ENCODE assay signal across 29 cellular contexts in genomic region chr15:61681038-61681418, GRCh38.
A peak's percentile ranks its signal among the peaks of the same experiment; 100 is the strongest.
DNase-seq lines count a peak whose midpoint lies in the region; ATAC-seq, FAIRE-seq and TF ChIP-seq lines count a peak whose summit lies in the region.
"Had no signal": no experiment of that assay in that cellular context is flagged by ENCODE, and none has a peak within 500 bp of the region (broad histone marks: within the 10 kb centered on the region; RNA-seq: fewer than 3 reads in every experiment).

No MANE protein-coding gene starts in this region.

- peaks cover 6% of the 10 kb centered on the region; the same call in 2 of the 3 replicates for H3K36me3 Mint-ChIP-seq in GM23338 (ENCODE audit: low read depth)
- no peaks in the 10 kb centered on the region for H3K36me3 Mint-ChIP-seq in endothelial cell (ENCODE audit: low read depth, unreplicated experiment)
- H3K36me3 Mint-ChIP-seq: activated naive CD8-positive, alpha-beta T cell treated with anti-CD3 and anti-CD28 coated beads for 36 hours; immature natural killer cell had no signal

- H3K27me3 ChIP-seq in BLaER1 treated with 17β-estradiol and CSF1 and Interleukin-3, amounts not matched to agents 10 nM and 100 nM: no peaks in the 10 kb centered on the region
- H3K27me3 ChIP-seq in GM23338 (ENCODE audit: insufficient read depth) (no peaks in the 10 kb centered on the region), NT2/D1 (ENCODE audit: insufficient read depth, insufficient read length) (no peaks in the 10 kb centered on the region), mammary epithelial cell (ENCODE audit: insufficient read depth, low read length) (peaks cover 6% of the 10 kb centered on the region)
- H3K27me3 ChIP-seq: cardiac muscle cell, neutrophil had no signal

- H3K9me3 Mint-ChIP-seq in GM23338 (peaks cover 3% of the 10 kb centered on the region; the same call in 1 of the 3 replicates), endothelial cell (ENCODE audit: unreplicated experiment) (no peaks in the 10 kb centered on the region)

- H3K27ac Mint-ChIP-seq in GM23338 (peak overlapping the region; percentile 29), endothelial cell (ENCODE audit: unreplicated experiment) (peak overlapping the region; percentile 62)
- H3K27ac Mint-ChIP-seq: activated CD8-positive, alpha-beta T cell treated with anti-CD3 and anti-CD28 coated beads, Interleukin-2, amount 10 ng/mL, durations not matched to agents 7 days and 5 days; activated naive CD8-positive, alpha-beta T cell treated with anti-CD3 and anti-CD28 coated beads for 36 hours had no signal

- H3K9me3 ChIP-seq in BLaER1 treated with 17β-estradiol and CSF1 and Interleukin-3, amounts not matched to agents 10 nM and 100 nM (replicated peaks in 1 of 11): no peaks in the 10 kb centered on the region; a peak in 1 of 22 replicates
- H3K9me3 ChIP-seq in NT2/D1 (ENCODE audit: insufficient read depth, low read length) (peaks cover 5% of the 10 kb centered on the region; the same call in 1 of the 2 replicates), mammary epithelial cell (replicated peaks; ENCODE audit: insufficient read depth, low read length) (no peaks in the 10 kb centered on the region)
- H3K9me3 ChIP-seq: Caco-2, neutrophil had no signal

- no peak overlapping the region for H3K4me3 ChIP-seq in BLaER1 treated with 17β-estradiol and CSF1 and Interleukin-3, amounts not matched to agents 10 nM and 100 nM
- H3K4me3 ChIP-seq in GM23338 (no peak overlapping the region), NT2/D1 (ENCODE audit: insufficient read length, low read depth) (no peak overlapping the region), mammary epithelial cell (replicated peaks in 1 of 3; ENCODE audit: insufficient read depth in 1 of 3, low read depth in 2 of 3, low read length in 3 of 3) (no peak overlapping the region)
- H3K4me3 ChIP-seq: cardiac muscle cell, coronary artery had no signal

- peaks cover 35% of the 10 kb centered on the region for H3K4me1 Mint-ChIP-seq in GM23338
- H3K4me1 Mint-ChIP-seq in endothelial cell (ENCODE audit: unreplicated experiment): peaks cover 18% of the 10 kb centered on the region
- H3K4me1 Mint-ChIP-seq: activated naive CD8-positive, alpha-beta T cell treated with anti-CD3 and anti-CD28 coated beads for 36 hours; immature natural killer cell had no signal

- CTCF ChIA-PET in mammary epithelial cell (lab: Charles Lee; ENCODE audit: low non-redundant PET): no interaction called here

- FAIRE-seq in urothelium cell line (lab: Jason Lieb, UNC): no peak

- peak overlapping the region in 3 of 11 experiments; percentile 4 to 24 (median 8); a peak in 1 of 22 replicates for H3K27ac ChIP-seq in BLaER1 treated with 17β-estradiol and CSF1 and Interleukin-3, amounts not matched to agents 10 nM and 100 nM
- H3K27ac ChIP-seq in GM23338 (ENCODE audit: low read depth): no peak overlapping the region
- no peak overlapping the region for H3K27ac ChIP-seq in mammary epithelial cell (ENCODE audit: insufficient read depth, low read depth, low read length)
- H3K27ac ChIP-seq: cardiac muscle cell, coronary artery, foreskin keratinocyte, neutrophil had no signal

- peak overlapping the region in 10 of 11 experiments; percentile 13 to 68 (median 46); a peak in 17 of 22 replicates for H3K4me2 ChIP-seq in BLaER1 treated with 17β-estradiol and CSF1 and Interleukin-3, amounts not matched to agents 10 nM and 100 nM
- peak overlapping the region; percentile 40; the same call in 1 of the 2 replicates for H3K4me2 ChIP-seq in GM23338
- H3K4me2 ChIP-seq in mammary epithelial cell (ENCODE audit: insufficient read depth, low read depth, low read length): no peak overlapping the region

- H3K9me2 ChIP-seq in GM23338 (ENCODE audit: insufficient read depth): peaks cover 21% of the 10 kb centered on the region

- no peaks in the 10 kb centered on the region for H3F3A ChIP-seq in GM23338 (replicated peaks; ENCODE audit: low read depth)

- WGBS in mammary epithelial cell (ENCODE audit: low coverage, missing lambda C conversion rate): 88% methylated on average over 2 of the region's 2 CpGs

- ATAC-seq in GM23338: peak; percentile 44
- ATAC-seq: activated CD8-positive, alpha-beta T cell treated with anti-CD3 and anti-CD28 coated beads, Interleukin-2, amount 10 ng/mL, durations not matched to agents 7 days and 5 days; left colon; PC-3; Right ventricle myocardium inferior; sciatic nerve had no signal

- H3K4me1 ChIP-seq in BLaER1 treated with 17β-estradiol and CSF1 and Interleukin-3, amounts not matched to agents 10 nM and 100 nM: peaks cover 0 to 12% (median 10%) of the 10 kb centered on the region in 10 experiments; a peak in 15 of 20 replicates
- H3K4me1 ChIP-seq in GM23338 (ENCODE audit: insufficient read depth): peaks cover 18% of the 10 kb centered on the region; the same call in 1 of the 2 replicates
- peaks cover 6% of the 10 kb centered on the region for H3K4me1 ChIP-seq in NT2/D1 (ENCODE audit: insufficient read depth, insufficient read length)
- no peaks in the 10 kb centered on the region for H3K4me1 ChIP-seq in mammary epithelial cell (ENCODE audit: insufficient read depth, low read length)
- H3K4me1 ChIP-seq: Caco-2, foreskin keratinocyte had no signal

- dilution Hi-C loops in mammary epithelial cell (cut with HindIII; ENCODE audit: low sequenced_read_pairs): no loop called here

- H3K27me3 Mint-ChIP-seq in GM23338 (ENCODE audit: insufficient read depth, low read depth, poor library complexity) (peaks cover 2% of the 10 kb centered on the region), endothelial cell (ENCODE audit: unreplicated experiment) (no peaks in the 10 kb centered on the region)

- TF ChIP-seq CTCF in GM23338 (conservative IDR thresholded peaks at IDR 0.05; ENCODE audit: low read depth in 2 of 2): no peak
- TF ChIP-seq CTCF in endothelial cell (IDR thresholded peaks at IDR 0.05; ENCODE audit: unreplicated experiment): no peak
- TF ChIP-seq CTCF in mammary epithelial cell (conservative IDR thresholded peaks at IDR 0.05 in 1 of 2, IDR thresholded peaks at IDR 0.05 in 1 of 2; ENCODE audit: extremely low read depth in 1 of 2, insufficient read depth in 1 of 2, low read depth in 1 of 2, low read length in 2 of 2): no peak

- DNase-seq in GM23338 (ENCODE audit: low spot score) (peak; percentile 42), NT2/D1 (ENCODE audit: low read depth, low spot score) (peak; percentile 32), endothelial cell (ENCODE audit: low spot score) (no peak), mammary epithelial cell (no peak), COLO668 (lab: John Stamatoyannopoulos, UW; ENCODE audit: unreplicated experiment) (no peak), urothelium cell line (ENCODE audit: low spot score) (no peak)
- DNase-seq: activated CD4-positive, CD25-positive, alpha-beta regulatory T cell treated with anti-CD3 and anti-CD28 coated beads, Interleukin-2, amount 50 U/mL, for 72 hours; activated CD8-positive, alpha-beta T cell treated with anti-CD3 and anti-CD28 coated beads, Interleukin-2, amount 10 ng/mL, durations not matched to agents 7 days and 5 days; activated effector memory CD4-positive, alpha-beta T cell treated with Interleukin-2 at 50 U/mL for 16 hours; activated naive CD8-positive, alpha-beta T cell treated with anti-CD3 and anti-CD28 coated beads for 36 hours; aorta; Caco-2; effector memory CD4-positive, alpha-beta T cell; foreskin keratinocyte; immature natural killer cell; left colon; NCI-H1417 treated with DMSO at 0.1 percent for 48 hours; NCI-H446 treated with DMSO at 0.1 percent for 48 hours; NCI-H82; stimulated activated CD4-positive, alpha-beta T cell treated with anti-CD3 and anti-CD28 coated beads, Interleukin-12 subunit alpha, Interleukin-12 subunit beta, amount 100 ng/mL, for 4 hours; stimulated activated CD4-positive, alpha-beta T cell treated with anti-CD3 and anti-CD28 coated beads, Interleukin-4, amount 100 ng/mL, for 1 hour; trophoblast cell had no signal

- intact Hi-C loops in mammary epithelial cell (cut with micrococcal nuclease): no loop called here

- in situ Hi-C loops in mammary epithelial cell (cut with MboI; ENCODE audit: low sequenced_read_pairs in 2 of 2): no loop called here

- peak overlapping the region; percentile 11; the same call in 1 of the 3 replicates for H3K4me3 Mint-ChIP-seq in GM23338
- H3K4me3 Mint-ChIP-seq in endothelial cell (ENCODE audit: unreplicated experiment): no peak overlapping the region
- H3K4me3 Mint-ChIP-seq: activated CD8-positive, alpha-beta T cell treated with anti-CD3 and anti-CD28 coated beads, Interleukin-2, amount 10 ng/mL, durations not matched to agents 7 days and 5 days; activated naive CD8-positive, alpha-beta T cell treated with anti-CD3 and anti-CD28 coated beads for 36 hours; immature natural killer cell had no signal

- BruUV-seq in mammary epithelial cell (replicated peaks; lab: Mats Ljungman, UMichigan): no TSS peak

- H4K20me1 ChIP-seq in BLaER1 treated with 17β-estradiol and CSF1 and Interleukin-3, amounts not matched to agents 10 nM and 100 nM: no peaks in the 10 kb centered on the region
- H4K20me1 ChIP-seq in GM23338 (replicated peaks; ENCODE audit: insufficient read depth) (no peaks in the 10 kb centered on the region), mammary epithelial cell (ENCODE audit: insufficient read depth, low read length) (no peaks in the 10 kb centered on the region)

- no peaks in the 10 kb centered on the region for H3K36me3 ChIP-seq in BLaER1 treated with 17β-estradiol and CSF1 and Interleukin-3, amounts not matched to agents 10 nM and 100 nM
- H3K36me3 ChIP-seq in GM23338 (ENCODE audit: insufficient read depth) (no peaks in the 10 kb centered on the region), NT2/D1 (ENCODE audit: insufficient read depth, insufficient read length, low read length) (no peaks in the 10 kb centered on the region), mammary epithelial cell (ENCODE audit: insufficient read depth, low read length) (no peaks in the 10 kb centered on the region)
- H3K36me3 ChIP-seq: cardiac muscle cell, neutrophil had no signal

- H3K9ac ChIP-seq in BLaER1 treated with 17β-estradiol and CSF1 and Interleukin-3, amounts not matched to agents 10 nM and 100 nM: no peak overlapping the region
- H3K9ac ChIP-seq in NT2/D1 (ENCODE audit: insufficient read length, low read depth): no peak overlapping the region
- H3K9ac ChIP-seq in mammary epithelial cell (ENCODE audit: insufficient read depth, low read length): no peak overlapping the region

- H2AFZ ChIP-seq in GM23338: no peak overlapping the region
- no peak overlapping the region for H2AFZ ChIP-seq in mammary epithelial cell (ENCODE audit: low read depth, low read length)

- H3K79me2 ChIP-seq in GM23338 (replicated peaks; ENCODE audit: insufficient read depth) (no peaks in the 10 kb centered on the region), mammary epithelial cell (ENCODE audit: insufficient read depth, low read length) (no peaks in the 10 kb centered on the region)

TF ChIP-seq in GM23338, 12 proteins besides CTCF, POLR2A, EP300 and RAD21 (continues in another document):
- TF ChIP-seq ZNF114 (CRISPR knock-in tag; IDR thresholded peaks at IDR 0.05): no peak
- no peak for TF ChIP-seq JUNB (IDR thresholded peaks at IDR 0.05; ENCODE audit: unreplicated experiment)
- no peak for TF ChIP-seq POLR2AphosphoS5 (IDR thresholded peaks at IDR 0.05; ENCODE audit: low read depth)
- no peak for TF ChIP-seq STAT1 (IDR thresholded peaks at IDR 0.05; ENCODE audit: unreplicated experiment)
- no peak for TF ChIP-seq EZH2 (IDR thresholded peaks at IDR 0.05; ENCODE audit: low read depth, unreplicated experiment)
- no peak for TF ChIP-seq NANOG (IDR thresholded peaks at IDR 0.05; ENCODE audit: borderline replicate concordance)

Comparison
In these comparisons a context has a peak if more than half of its experiments do, and no peak if none do; other contexts are left out.
1. DNase-seq: peak in GM23338 (single experiment) and NT2/D1 (single experiment); none in endothelial cell (single experiment), mammary epithelial cell (single experiment), COLO668 (single experiment) and urothelium cell line (single experiment).